Comparison of ENCODE assay signal across 10 cellular contexts in the genomic region with DNA sequence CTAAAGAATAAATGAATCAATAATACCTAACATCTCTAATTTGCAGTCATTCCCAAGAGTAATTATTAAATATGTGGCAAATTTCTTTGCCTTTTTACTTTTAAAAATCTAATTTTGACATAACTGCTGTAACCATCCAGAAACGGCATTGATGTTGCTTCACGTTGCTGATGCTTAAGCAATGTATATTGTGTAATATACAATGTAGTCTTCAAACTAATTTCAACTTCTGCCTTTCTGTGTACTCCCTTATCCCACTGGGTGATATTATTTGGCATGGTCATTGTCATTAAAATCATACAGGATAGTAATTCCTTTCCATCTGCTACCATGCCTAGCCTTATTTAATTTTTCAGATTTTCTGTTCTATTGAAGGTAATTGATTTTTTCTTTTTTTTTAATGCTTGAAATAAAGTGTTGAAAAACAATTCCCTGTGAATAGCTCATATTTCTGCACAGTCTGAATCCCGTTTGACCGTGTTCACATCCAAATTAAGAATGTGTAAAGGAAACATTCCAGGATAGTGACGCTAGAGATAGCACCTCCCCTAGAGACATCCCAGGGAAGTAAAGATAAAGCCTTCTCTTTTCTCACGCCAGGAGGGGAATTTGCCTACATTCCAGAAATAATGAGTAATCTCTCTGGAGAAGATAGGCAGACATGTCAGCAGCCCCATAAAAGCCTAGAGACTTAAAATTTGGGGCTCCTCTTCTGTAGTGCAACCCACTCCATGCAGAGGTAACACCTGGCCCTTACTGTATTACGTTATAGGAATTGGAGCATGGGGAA. TPM values are rescaled to one million over a fixed set of nuclear protein-coding genes. Genes with fewer than 3 reads are reported as not detected.
DNase-seq lines count a peak whose midpoint lies in the region; ATAC-seq, FAIRE-seq and TF ChIP-seq lines count a peak whose summit lies in the region.
"Had no signal": no experiment of that assay in that cellular context is flagged by ENCODE, and none has a peak within 500 bp of the region (broad histone marks: within the 10 kb centered on the region; RNA-seq: fewer than 3 reads in every experiment).

No MANE protein-coding gene starts in this region.

- H3K4me1 ChIP-seq in SJCRH30 (peaks cover 40% of the 10 kb centered on the region), pancreas (no peaks in the 10 kb centered on the region), stomach (peaks cover 0 to 5% (median under 1%) of the 10 kb centered on the region in 4 donors)

- no peak overlapping the region for H3K4me3 ChIP-seq in SJCRH30
- H3K4me3 ChIP-seq in foreskin fibroblast (ENCODE audit: low read depth in 1 of 2, low read length in 2 of 2): no peak overlapping the region
- no peak overlapping the region for H3K4me3 ChIP-seq in pancreas
- no peak overlapping the region for H3K4me3 ChIP-seq in stomach

- 76 to 77% methylated on average over 7 of the region's 7 CpGs for WGBS in pancreas, 2 donors
- WGBS in stomach, 5 donors: 71 to 83% (median 81%) methylated on average over 7 of the region's 7 CpGs

- TF ChIP-seq CTCF in foreskin fibroblast (IDR thresholded peaks at IDR 0.05; ENCODE audit: low read depth, low read length) (no peak), pancreas (IDR thresholded peaks at IDR 0.05) (no peak), stomach (IDR thresholded peaks at IDR 0.05) (no peak)

- no peaks in the 10 kb centered on the region for H3K9me3 ChIP-seq in SJCRH30 (replicated peaks)
- H3K9me3 ChIP-seq in pancreas: no peaks in the 10 kb centered on the region
- H3K9me3 ChIP-seq in stomach: no peaks in the 10 kb centered on the region

- ATAC-seq in pancreas: peak in 3 of 4 donors; percentile 38 to 69 (median 56)
- no peak for ATAC-seq in GM18519 (IDR thresholded peaks at IDR 0.05; ENCODE audit: low FRiP score, unreplicated experiment)
- no peak for ATAC-seq in HG03378 (IDR thresholded peaks at IDR 0.05; ENCODE audit: unreplicated experiment)

- TF ChIP-seq EP300 in stomach (IDR thresholded peaks at IDR 0.05): no peak

- FAIRE-seq in pancreas (lab: Jason Lieb, UNC): no peak
- FAIRE-seq: GM18507 had no signal

- no peaks in the 10 kb centered on the region for H3K27me3 ChIP-seq in SJCRH30
- no peaks in the 10 kb centered on the region for H3K27me3 ChIP-seq in pancreas
- no peaks in the 10 kb centered on the region for H3K27me3 ChIP-seq in stomach

- H3K27ac ChIP-seq in SJCRH30 (peak overlapping the region; percentile 93), pancreas (peak overlapping the region in 1 of 4 donors; percentile 8), stomach (peak overlapping the region in 2 of 5 donors; percentile 10 to 56)

- DNase-seq in H4 (ENCODE audit: low spot score) (peak; percentile 72), SJCRH30 (peak; percentile 76), foreskin fibroblast (peak; percentile 69 to 76), pancreas (no peak), stomach (no peak), T-helper 9 cell (no peak)
- DNase-seq: activated CD4-positive, alpha-beta memory T cell treated with anti-CD3 and anti-CD28 coated beads, Interleukin-2, amount 10 ng/mL, durations not matched to agents 7 days and 5 days had no signal

- H3K36me3 ChIP-seq in SJCRH30 (peaks cover 34% of the 10 kb centered on the region), pancreas (peaks cover 0 to 4% (median 0%) of the 10 kb centered on the region in 3 donors), stomach (peaks cover 7 to 39% (median 35%) of the 10 kb centered on the region in 4 donors)

- no peak for TF ChIP-seq POLR2A in stomach (IDR thresholded peaks at IDR 0.05)

- intact Hi-C loops in pancreas (cut with DNase I): no loop called here
- intact Hi-C loops in stomach (cut with DNase I; ENCODE audit: low total_unique reads): no loop called here

RNA-seq across cellular contexts. Expression of a gene that starts 8.6 kb away (rescaled TPM):
- total RNA-seq in H4 (2014; rRNA removed; shearing (Covaris generic)): 88.1 and 143 TPM in 2 replicates
- 70.3 TPM in 2 replicates for total RNA-seq in SJCRH30 (2014; rRNA removed; shearing (Covaris generic))
- total RNA-seq in pancreas: 10 to 100 TPM in 5 of 6 donors, 1 to 10 TPM in 1; 8.6 to 19.3 (median 13.9) TPM
- polyA plus RNA-seq in pancreas: 10 to 100 TPM; 24.8 to 36.0 TPM
- total RNA-seq in stomach: 10 to 100 TPM; 18.7 to 49.6 (median 25.2) TPM
- 10 to 100 TPM; 55.5 to 86.1 (median 55.7) TPM for polyA plus RNA-seq in stomach

RNA-seq across cellular contexts. Expression of a gene that starts 12.7 kb away (rescaled TPM):
- 0.56 TPM in 1 of 2 replicates, not detected in the other for total RNA-seq in H4 (2014; rRNA removed; shearing (Covaris generic))
- total RNA-seq in SJCRH30 (2014; rRNA removed; shearing (Covaris generic)): 0.81 and 1.0 TPM in 2 replicates
- 1 to 10 TPM in 2 of 6 donors, under 1 TPM in 4; 0.24 to 2.8 (median 0.41) TPM for total RNA-seq in pancreas
- polyA plus RNA-seq in pancreas: under 1 TPM; 0.49 to 0.63 TPM
- total RNA-seq in stomach: 1 to 10 TPM in 2 of 5 donors, not detected in 3; 3.3 to 8.4 TPM
- polyA plus RNA-seq in stomach: 1 to 10 TPM; 2.1 to 2.8 (median 2.7) TPM

RNA-seq across cellular contexts. Expression of a gene that starts 35.1 kb away (rescaled TPM):
- total RNA-seq in H4 (2014; rRNA removed; shearing (Covaris generic)): 67.4 and 78.1 TPM in 2 replicates
- 59.1 and 69.7 TPM in 2 replicates for total RNA-seq in SJCRH30 (2014; rRNA removed; shearing (Covaris generic))
- 10 to 100 TPM; 26.5 to 36.4 (median 31.9) TPM for total RNA-seq in pancreas
- polyA plus RNA-seq in pancreas: 10 to 100 TPM; 17.6 to 39.2 TPM
- total RNA-seq in stomach: 100 to 1,000 TPM in 3 of 5 donors, 10 to 100 TPM in 2; 15.6 to 196 (median 108) TPM
- 10 to 100 TPM; 36.4 to 75.5 (median 44.3) TPM for polyA plus RNA-seq in stomach

Comparison
In these comparisons a context has a peak if more than half of its experiments do, and no peak if none do; other contexts are left out.
1. DNase-seq: peak in H4 (single experiment), SJCRH30 (2 of 2) and foreskin fibroblast (2 of 2); none in pancreas (0 of 6), stomach (single experiment) and T-helper 9 cell (single experiment).
2. ATAC-seq: peak in pancreas (3 of 4); none in GM18519 (single experiment) and HG03378 (single experiment).